23 cellular contexts compared by ENCODE assay signal in the genomic region with DNA sequence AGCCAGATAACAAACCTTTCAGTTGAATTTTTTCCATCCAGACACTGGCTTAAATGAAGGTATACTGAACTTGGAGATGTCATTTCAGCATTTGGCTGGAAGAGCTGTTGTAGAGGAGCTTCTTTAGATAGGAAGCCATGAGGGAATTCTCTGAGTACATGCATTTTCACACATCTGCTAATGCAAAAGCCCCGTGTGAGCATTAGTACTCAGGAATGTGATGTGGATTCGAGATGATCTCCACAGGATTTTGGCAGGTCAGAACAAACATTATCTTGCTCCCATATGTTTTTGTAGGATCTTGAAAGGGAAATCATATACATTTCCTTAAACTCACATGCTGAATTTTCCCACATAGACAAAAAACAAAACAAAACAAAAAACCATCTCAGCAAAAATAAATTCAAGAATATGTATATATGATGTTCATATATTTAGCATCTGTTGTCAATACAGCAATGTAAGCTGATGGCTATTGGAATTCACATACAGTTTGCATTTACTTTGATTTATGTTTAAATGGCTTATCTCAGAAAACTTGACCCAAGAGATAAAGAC.
"Had no signal": no experiment of that assay in that cellular context is flagged by ENCODE, and none has a peak within 500 bp of the region (broad histone marks: within the 10 kb centered on the region; RNA-seq: fewer than 3 reads in every experiment).

No MANE protein-coding gene starts in this region.

- H3K36me3 ChIP-seq: colonic mucosa, heart right ventricle, left lung, lower lobe of right lung, prostate gland, stomach, thoracic aorta, transverse colon had no signal

- ATAC-seq: heart right ventricle; left lung; lower lobe of right lung; sciatic nerve; stimulated activated naive B cell treated with anti-CD40 and anti-IgM and Interleukin-4, amounts not matched to agents 10 μg/mL and 1 μg/mL and 100 μg/mL, for 72 hours had no signal

- H3K27ac Mint-ChIP-seq: immature natural killer cell; memory B cell; naive B cell; nephron progenitor cell; stimulated activated naive B cell treated with anti-CD40 and anti-IgM and Interleukin-4, amounts not matched to agents 10 μg/mL and 1 μg/mL and 100 μg/mL, for 72 hours had no signal

- H3K4me1 ChIP-seq: colonic mucosa, lower lobe of right lung, parathyroid adenoma, prostate gland, stomach, transverse colon had no signal

- H3K27ac ChIP-seq: colonic mucosa, heart right ventricle, left lung, lower lobe of right lung, parathyroid adenoma, prostate gland, skin epidermis, stomach, thoracic aorta, transverse colon had no signal

- H3K9ac ChIP-seq: parathyroid adenoma had no signal

- H2AFZ ChIP-seq: parathyroid adenoma had no signal

- H3K4me3 Mint-ChIP-seq: immature natural killer cell; memory B cell; naive B cell; nephron progenitor cell; stimulated activated naive B cell treated with anti-CD40 and anti-IgM and Interleukin-4, amounts not matched to agents 10 μg/mL and 1 μg/mL and 100 μg/mL, for 72 hours had no signal

- DNase-seq: colonic mucosa; dermis blood vessel endothelial cell; heart right ventricle; hypothalamus; immature natural killer cell; left lung; lower lobe of right lung; naive B cell; nephron progenitor cell; stimulated activated CD4-positive, alpha-beta T cell treated with anti-CD3 and anti-CD28 coated beads, Interleukin-2, amount 100 ng/mL, for 24 hours; stimulated activated CD4-positive, alpha-beta T cell treated with anti-CD3 and anti-CD28 coated beads, Interleukin-4, amount 100 ng/mL, for 4 hours; stimulated activated naive B cell treated with anti-CD40 and anti-IgM and Interleukin-4, amounts not matched to agents 10 μg/mL and 1 μg/mL and 100 μg/mL, for 72 hours; stomach; substantia nigra; transverse colon had no signal

- H3K4me1 Mint-ChIP-seq: immature natural killer cell; memory B cell; naive B cell; stimulated activated naive B cell treated with anti-CD40 and anti-IgM and Interleukin-4, amounts not matched to agents 10 μg/mL and 1 μg/mL and 100 μg/mL, for 72 hours had no signal

- H3K9me3 Mint-ChIP-seq: immature natural killer cell; memory B cell; stimulated activated naive B cell treated with anti-CD40 and anti-IgM and Interleukin-4, amounts not matched to agents 10 μg/mL and 1 μg/mL and 100 μg/mL, for 72 hours had no signal

- H3K27me3 Mint-ChIP-seq: memory B cell; naive B cell; stimulated activated naive B cell treated with anti-CD40 and anti-IgM and Interleukin-4, amounts not matched to agents 10 μg/mL and 1 μg/mL and 100 μg/mL, for 72 hours had no signal

- FAIRE-seq: frontal cortex, keratinocyte had no signal

- H3K79me2 ChIP-seq: parathyroid adenoma had no signal

- H3K9me3 ChIP-seq: colonic mucosa, left lung, lower lobe of right lung, prostate gland, thoracic aorta, transverse colon had no signal

- H3K27me3 ChIP-seq: colonic mucosa, heart right ventricle, left lung, stomach, transverse colon had no signal

- H3K4me3 ChIP-seq: colonic mucosa, heart right ventricle, left lung, lower lobe of right lung, prostate gland, skin epidermis, stomach, thoracic aorta, transverse colon had no signal
